In the genomic region with DNA sequence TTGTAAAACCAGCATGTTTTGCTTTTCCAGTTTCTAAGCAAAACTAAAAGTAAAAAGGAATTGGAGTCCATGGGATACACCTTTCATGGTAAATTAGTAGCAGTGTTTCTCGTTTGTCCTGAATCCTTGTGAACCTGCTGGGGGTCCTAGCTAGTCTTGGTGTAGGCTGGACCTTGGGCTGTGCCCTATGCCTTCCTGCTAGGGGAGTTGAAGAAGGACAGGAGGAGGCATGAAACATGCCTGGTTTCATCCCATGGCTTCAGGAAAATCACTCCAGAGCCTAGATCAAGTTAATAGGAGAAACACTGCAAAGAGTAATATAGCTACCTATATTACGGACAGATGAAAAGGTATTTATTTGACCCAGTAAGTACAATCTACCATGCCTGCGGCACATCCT, we compare ENCODE assay signal across 21 cellular contexts. TPM values are rescaled to one million over a fixed set of nuclear protein-coding genes. Genes with fewer than 3 reads are reported as not detected.
DNase-seq lines count a peak whose midpoint lies in the region; ATAC-seq and TF ChIP-seq lines count a peak whose summit lies in the region.
"Had no signal": no experiment of that assay in that cellular context is flagged by ENCODE, and none has a peak within 500 bp of the region (broad histone marks: within the 10 kb centered on the region; RNA-seq: fewer than 3 reads in every experiment).

No MANE protein-coding gene starts in this region.

- ATAC-seq in CD4-positive, alpha-beta T cell (ENCODE audit: poor library complexity), result no peak
- no peak for ATAC-seq in DND-41 (ENCODE audit: insufficient read depth, low read depth)
- ATAC-seq in naive thymus-derived CD4-positive, alpha-beta T cell, result no peak
- no peak for ATAC-seq in stimulated activated naive CD8-positive, alpha-beta T cell treated with anti-CD3 and anti-CD28 coated beads, Interleukin-15, Interleukin-2, amounts not matched to agents 100 U/mL and 50 U/mL, for 24 hours
- no peak for ATAC-seq in stimulated activated naive CD8-positive, alpha-beta T cell treated with anti-CD3 and anti-CD28 coated beads, Interleukin-15, amount 100 ng/mL, for 72 hours
- ATAC-seq: HCT116 had no signal

- no peak overlapping the region for H2AFZ ChIP-seq in DND-41 (ENCODE audit: low read depth, low read length)

- peaks cover 69% of the 10 kb centered on the region for H3K4me1 ChIP-seq in DND-41 (ENCODE audit: insufficient read depth, low read length)
- H3K4me1 ChIP-seq in naive thymus-derived CD4-positive, alpha-beta T cell (ENCODE audit: control insufficient read depth in 2 of 2, insufficient read depth in 2 of 2, low read length in 2 of 2), result peaks cover 36 to 75% of the 10 kb centered on the region in 2 donors

- no peak overlapping the region for H3K9ac ChIP-seq in DND-41 (ENCODE audit: low read depth, low read length)
- H3K9ac ChIP-seq: BLaER1 had no signal

- H3K27me3 Mint-ChIP-seq in CD4-positive, alpha-beta T cell, result no peaks in the 10 kb centered on the region
- H3K27me3 Mint-ChIP-seq in naive thymus-derived CD4-positive, alpha-beta T cell, result no peaks in the 10 kb centered on the region
- H3K27me3 Mint-ChIP-seq in progenitor cell of endocrine pancreas, result peaks cover 10% of the 10 kb centered on the region
- H3K27me3 Mint-ChIP-seq in stimulated activated naive CD8-positive, alpha-beta T cell treated with anti-CD3 and anti-CD28 coated beads, Interleukin-15, amount 100 ng/mL, for 72 hours, result no peaks in the 10 kb centered on the region
- H3K27me3 Mint-ChIP-seq: IgD-negative memory B cell had no signal

- H3K36me3 ChIP-seq in DND-41 (ENCODE audit: insufficient read depth, low read length), result no peaks in the 10 kb centered on the region
- H3K36me3 ChIP-seq in naive thymus-derived CD4-positive, alpha-beta T cell (ENCODE audit: control insufficient read depth in 2 of 3, insufficient read depth in 3 of 3, low read length in 3 of 3), result no peaks in the 10 kb centered on the region
- H3K36me3 ChIP-seq: BLaER1, MG63, Peyer's patch had no signal

- H3K9me3 Mint-ChIP-seq in CD4-positive, alpha-beta T cell, result no peaks in the 10 kb centered on the region
- H3K9me3 Mint-ChIP-seq in naive thymus-derived CD4-positive, alpha-beta T cell, result peaks cover 0 to 11% (median 2%) of the 10 kb centered on the region in 11 donors
- H3K9me3 Mint-ChIP-seq in progenitor cell of endocrine pancreas (ENCODE audit: low read depth), result no peaks in the 10 kb centered on the region
- peaks cover 14 to 16% of the 10 kb centered on the region in 2 donors for H3K9me3 Mint-ChIP-seq in stimulated activated naive CD8-positive, alpha-beta T cell treated with anti-CD3 and anti-CD28 coated beads, Interleukin-15, amount 100 ng/mL, for 72 hours

- POLR2A ChIA-PET in CD4-positive, alpha-beta T cell (lab: Charles Lee), result interaction anchor here (0.7 to 2.9 kb wide), 4 partner anchors 32 to 93 kb away, joined by 3 to 21 read pairs (median 4); no protein-coding TSS in a partner anchor
- POLR2A ChIA-PET in naive thymus-derived CD4-positive, alpha-beta T cell (lab: Charles Lee), result interaction anchor here (0.8 to 2.9 kb wide), 6 partner anchors 14 to 93 kb away, joined by 3 to 9 read pairs (median 6); no protein-coding TSS in a partner anchor

- peak; percentile 52 for DNase-seq in activated effector memory CD4-positive, alpha-beta T cell treated with anti-CD3 and anti-CD28 coated beads, Interleukin-2, amount 50 U/mL, for 16 hours
- DNase-seq in activated effector memory CD4-positive, alpha-beta T cell treated with Interleukin-2 at 50 U/mL for 16 hours, result no peak
- DNase-seq in CD4-positive, alpha-beta T cell, result no peak
- DNase-seq in DND-41 (no peak), progenitor cell of endocrine pancreas (ENCODE audit: low spot score, unreplicated experiment) (no peak)
- DNase-seq in naive thymus-derived CD4-positive, alpha-beta T cell, result no peak
- DNase-seq in stimulated activated naive CD8-positive, alpha-beta T cell treated with anti-CD3 and anti-CD28 coated beads, Interleukin-15, Interleukin-2, amounts not matched to agents 100 U/mL and 50 U/mL, for 24 hours, result no peak
- DNase-seq in stimulated activated naive CD8-positive, alpha-beta T cell treated with anti-CD3 and anti-CD28 coated beads, Interleukin-15, amount 100 ng/mL, for 72 hours, result no peak
- DNase-seq: EL, Kasumi-1, MG63, NCI-H1417, NCI-H1694 treated with DMSO at 0.1 percent for 48 hours, NCI-H2081 treated with DMSO at 0.1 percent for 48 hours, NCI-H446, NCI-H526, Peyer's patch had no signal

- H3K27ac ChIP-seq in CD4-positive, alpha-beta T cell (ENCODE audit: low read depth, low read length), result no peak overlapping the region
- peak overlapping the region; percentile 48; the same call in 1 of the 2 replicates for H3K27ac ChIP-seq in DND-41 (ENCODE audit: low read length)
- peak overlapping the region; percentile 51 for H3K27ac ChIP-seq in naive thymus-derived CD4-positive, alpha-beta T cell (ENCODE audit: low read depth, low read length)
- H3K27ac ChIP-seq: BLaER1 had no signal

- no peak overlapping the region for H3K4me3 ChIP-seq in DND-41 (ENCODE audit: low read depth in 1 of 2, low read length in 2 of 2)
- no peak overlapping the region for H3K4me3 ChIP-seq in naive thymus-derived CD4-positive, alpha-beta T cell (ENCODE audit: low read length)
- H3K4me3 ChIP-seq: BLaER1, MG63, Peyer's patch had no signal

- peak overlapping the region; percentile 93 for H3K27ac Mint-ChIP-seq in CD4-positive, alpha-beta T cell
- peak overlapping the region; percentile 46 to 100 (median 93) for H3K27ac Mint-ChIP-seq in naive thymus-derived CD4-positive, alpha-beta T cell
- H3K27ac Mint-ChIP-seq in progenitor cell of endocrine pancreas, result no peak overlapping the region
- H3K27ac Mint-ChIP-seq in stimulated activated naive CD8-positive, alpha-beta T cell treated with anti-CD3 and anti-CD28 coated beads, Interleukin-15, amount 100 ng/mL, for 72 hours, result peak overlapping the region in 1 of 2 donors; percentile 19

- intact Hi-C loops in CD4-positive, alpha-beta T cell (cut with DNase I, micrococcal nuclease), result loop anchor here (5.0 kb wide), 2 partner anchors 52 to 92 kb away; no protein-coding TSS in a partner anchor
- intact Hi-C loops in naive thymus-derived CD4-positive, alpha-beta T cell (cut with micrococcal nuclease), result loop anchor here in 1 of 2 donors (2.0 to 5.0 kb wide), 2 partner anchors 52 to 77 kb away; no protein-coding TSS in a partner anchor

- H4K20me1 ChIP-seq in DND-41 (ENCODE audit: insufficient read depth, low read length), result no peaks in the 10 kb centered on the region
- H4K20me1 ChIP-seq: BLaER1 had no signal

- H3K9me3 ChIP-seq in CD4-positive, alpha-beta T cell (ENCODE audit: control insufficient read depth, low read length), result no peaks in the 10 kb centered on the region
- no peaks in the 10 kb centered on the region for H3K9me3 ChIP-seq in DND-41 (ENCODE audit: insufficient read depth, low read length, severe bottlenecking)
- no peaks in the 10 kb centered on the region for H3K9me3 ChIP-seq in naive thymus-derived CD4-positive, alpha-beta T cell (ENCODE audit: control insufficient read depth in 2 of 3, low read length in 3 of 3)
- H3K9me3 ChIP-seq: BLaER1, Peyer's patch had no signal

- no peak overlapping the region for H3K4me2 ChIP-seq in DND-41 (ENCODE audit: insufficient read depth, low read length)

- no peaks in the 10 kb centered on the region for H3K27me3 ChIP-seq in CD4-positive, alpha-beta T cell (ENCODE audit: control insufficient read depth, insufficient read depth, low read length)
- no peaks in the 10 kb centered on the region for H3K27me3 ChIP-seq in DND-41 (ENCODE audit: insufficient read depth, low read length, poor library complexity)
- no peaks in the 10 kb centered on the region for H3K27me3 ChIP-seq in naive thymus-derived CD4-positive, alpha-beta T cell (ENCODE audit: control insufficient read depth in 2 of 2, insufficient read depth in 2 of 2, low read length in 2 of 2)
- H3K27me3 ChIP-seq: BLaER1, MG63, Peyer's patch had no signal

- H3K36me3 Mint-ChIP-seq in CD4-positive, alpha-beta T cell (ENCODE audit: low read depth), result no peaks in the 10 kb centered on the region
- H3K36me3 Mint-ChIP-seq in naive thymus-derived CD4-positive, alpha-beta T cell, result peaks cover 0 to 18% (median 2%) of the 10 kb centered on the region in 5 donors
- H3K36me3 Mint-ChIP-seq in progenitor cell of endocrine pancreas (ENCODE audit: insufficient read depth), result no peaks in the 10 kb centered on the region
- H3K36me3 Mint-ChIP-seq: IgD-negative memory B cell had no signal

- H3K79me2 ChIP-seq in DND-41 (ENCODE audit: insufficient read depth, low read length), result no peaks in the 10 kb centered on the region

- H3K4me3 Mint-ChIP-seq in CD4-positive, alpha-beta T cell, result no peak overlapping the region
- H3K4me3 Mint-ChIP-seq in naive thymus-derived CD4-positive, alpha-beta T cell, result peak overlapping the region in 6 of 10 donors; percentile 16 to 83 (median 42)
- no peak overlapping the region for H3K4me3 Mint-ChIP-seq in progenitor cell of endocrine pancreas (ENCODE audit: low read depth)
- peak overlapping the region in 1 of 2 donors; percentile 6 for H3K4me3 Mint-ChIP-seq in stimulated activated naive CD8-positive, alpha-beta T cell treated with anti-CD3 and anti-CD28 coated beads, Interleukin-15, amount 100 ng/mL, for 72 hours

- TF ChIP-seq CTCF in CD4-positive, alpha-beta T cell (IDR thresholded peaks at IDR 0.05), result no peak
- no peak for TF ChIP-seq CTCF in DND-41 (IDR thresholded peaks at IDR 0.05; ENCODE audit: borderline replicate concordance, extremely low read depth, low read length, poor library complexity, severe bottlenecking)
- no peak for TF ChIP-seq CTCF in progenitor cell of endocrine pancreas (IDR thresholded peaks at IDR 0.05; ENCODE audit: unreplicated experiment)

- H3K4me1 Mint-ChIP-seq in CD4-positive, alpha-beta T cell (ENCODE audit: low read depth), result peaks cover 92% of the 10 kb centered on the region
- H3K4me1 Mint-ChIP-seq in naive thymus-derived CD4-positive, alpha-beta T cell, result peaks cover 47 to 93% (median 89%) of the 10 kb centered on the region in 7 donors
- peaks cover 4% of the 10 kb centered on the region for H3K4me1 Mint-ChIP-seq in progenitor cell of endocrine pancreas (ENCODE audit: low read depth)
- H3K4me1 Mint-ChIP-seq in stimulated activated naive CD8-positive, alpha-beta T cell treated with anti-CD3 and anti-CD28 coated beads, Interleukin-15, amount 100 ng/mL, for 72 hours, result peaks cover 94% of the 10 kb centered on the region

- CTCF ChIA-PET in CD4-positive, alpha-beta T cell (lab: Charles Lee), result no interaction called here
- CTCF ChIA-PET in naive thymus-derived CD4-positive, alpha-beta T cell (lab: Charles Lee), result interaction anchor here (1.0 kb wide), 1 partner anchor 233 kb away, joined by 3 read pairs; no protein-coding TSS in a partner anchor

RNA-seq across cellular contexts. Expression of a gene that starts 41.1 kb away (rescaled TPM):
- under 1 TPM; 0.16 to 0.22 TPM for total RNA-seq in CD4-positive, alpha-beta T cell
- total RNA-seq in naive thymus-derived CD4-positive, alpha-beta T cell, result 1 to 10 TPM in 2 of 5 experiments, under 1 TPM in 2, not detected in 1; 0.16 to 1.6 (median 0.80) TPM
- under 1 TPM; 0.69 to 0.82 TPM for polyA plus RNA-seq in naive thymus-derived CD4-positive, alpha-beta T cell
- total RNA-seq in progenitor cell of endocrine pancreas, result not detected in 2 replicates
- total RNA-seq: OCI-LY7 had no signal
- polyA plus RNA-seq: IgD-negative memory B cell had no signal

Comparison
In these comparisons a context has a peak if more than half of its experiments do, and no peak if none do; other contexts are left out.
1. H3K4me3 Mint-ChIP-seq: peak in naive thymus-derived CD4-positive, alpha-beta T cell (6 of 10); none in CD4-positive, alpha-beta T cell (single experiment) and progenitor cell of endocrine pancreas (single experiment).